ENCODE assay signal across 1 cellular context in genomic region chr3:195269375-195270078, GRCh38.
TF ChIP-seq lines count a peak whose summit lies in the region.

No MANE protein-coding gene starts in this region.

TF ChIP-seq in H1, 55 proteins besides CTCF, POLR2A, EP300 and RAD21 (continued from another document):
- TF ChIP-seq SAP30 (IDR thresholded peaks at IDR 0.05; ENCODE audit: insufficient read depth, insufficient replicate concordance, low read length), result no peak
- no peak for TF ChIP-seq SIRT6 (IDR thresholded peaks at IDR 0.05; ENCODE audit: low read length)
- no peak for TF ChIP-seq NRF1 (IDR thresholded peaks at IDR 0.05; ENCODE audit: low read depth, low read length)
- no peak for TF ChIP-seq SP4 (IDR thresholded peaks at IDR 0.05; ENCODE audit: low read length)
- TF ChIP-seq ATF3 (IDR thresholded peaks at IDR 0.05; ENCODE audit: insufficient read depth, low read depth, low read length), result no peak
- TF ChIP-seq CHD2 (IDR thresholded peaks at IDR 0.05; ENCODE audit: low read length), result no peak
- no peak for TF ChIP-seq POU5F1 (IDR thresholded peaks at IDR 0.05; ENCODE audit: low read depth, low read length)
- TF ChIP-seq GTF2F1 (IDR thresholded peaks at IDR 0.05; ENCODE audit: borderline replicate concordance, low read depth, low read length), result no peak
- no peak for TF ChIP-seq RFX5 (IDR thresholded peaks at IDR 0.05; ENCODE audit: borderline replicate concordance, low read depth, low read length)
TF ChIP-seq in H1: peak in this region for 0.
